In the genomic region with DNA sequence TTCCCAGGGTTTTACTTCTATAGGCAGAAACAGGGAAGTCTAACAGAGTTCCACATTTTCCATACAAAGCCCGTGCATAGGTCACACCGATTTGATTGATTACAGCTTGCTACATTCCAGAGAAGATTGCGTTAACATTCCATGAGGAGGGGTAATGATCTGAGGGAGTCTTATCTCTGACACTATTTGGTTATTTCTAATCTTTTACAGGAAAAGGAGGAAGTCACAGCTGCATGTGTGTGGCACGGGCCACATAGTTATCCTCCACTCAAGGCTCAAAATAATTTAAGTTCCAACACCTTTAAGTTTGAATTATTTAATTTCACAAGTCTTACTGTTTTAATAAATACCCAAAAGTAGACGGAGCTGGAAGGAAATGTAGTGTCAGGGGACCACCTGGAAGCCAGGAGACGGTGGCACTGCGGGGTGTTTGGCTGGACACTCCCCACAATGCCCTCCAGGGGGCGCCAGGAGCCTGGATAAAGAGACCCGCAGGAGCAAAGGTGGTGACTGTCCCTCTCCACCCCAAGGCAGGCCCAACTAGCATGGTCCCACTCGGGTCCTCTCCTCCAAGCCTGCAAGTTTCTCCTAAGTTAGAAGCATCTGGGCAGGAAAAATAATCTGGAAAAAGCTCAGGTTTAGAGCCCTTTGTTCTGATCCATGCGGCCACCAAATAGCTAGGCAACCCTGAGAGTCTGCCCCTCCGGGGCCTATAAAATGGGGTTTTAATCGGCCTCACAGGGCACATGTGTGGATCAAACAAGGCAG, we compare ENCODE assay signal across 8 cellular contexts. TPM values are rescaled to one million over a fixed set of nuclear protein-coding genes. Genes with fewer than 3 reads are reported as not detected.
DNase-seq lines count a peak whose midpoint lies in the region; ATAC-seq and FAIRE-seq lines count a peak whose summit lies in the region.

No MANE protein-coding gene starts in this region.

- H3K27ac ChIP-seq in right cardiac atrium (ENCODE audit: low read length) (no peak overlapping the region), small intestine (ENCODE audit: low read depth in 1 of 2, low read length in 1 of 2) (peak overlapping the region; percentile 51 to 72)

- H3K27me3 Mint-ChIP-seq in T-cell: peaks cover 10 to 16% of the 10 kb centered on the region in 2 donors
- peaks cover 9% of the 10 kb centered on the region for H3K27me3 Mint-ChIP-seq in activated naive CD8-positive, alpha-beta T cell treated with anti-CD3 and anti-CD28 coated beads for 36 hours

- peak; percentile 94 for DNase-seq in ELF-1 (ENCODE audit: low read depth, low spot score)
- DNase-seq in MV-4-11 (lab: John Stamatoyannopoulos, UW): peak; percentile 55
- peak; percentile 49 to 83 (median 74) for DNase-seq in T-cell
- peak; percentile 75 for DNase-seq in activated naive CD8-positive, alpha-beta T cell treated with anti-CD3 and anti-CD28 coated beads for 36 hours
- DNase-seq in right cardiac atrium: peak; percentile 76 to 91 (median 90)
- peak; percentile 92 for DNase-seq in small intestine
- DNase-seq in NCI-H128 (lab: John Stamatoyannopoulos, UW; ENCODE audit: unreplicated experiment): no peak

- H3K4me3 ChIP-seq in right cardiac atrium (ENCODE audit: low read length): no peak overlapping the region
- H3K4me3 ChIP-seq in small intestine (ENCODE audit: low read depth in 1 of 2, low read length in 2 of 2): no peak overlapping the region

- peaks cover 7 to 10% (median 7%) of the 10 kb centered on the region in 3 donors for H3K4me1 Mint-ChIP-seq in T-cell
- peaks cover 7% of the 10 kb centered on the region for H3K4me1 Mint-ChIP-seq in activated naive CD8-positive, alpha-beta T cell treated with anti-CD3 and anti-CD28 coated beads for 36 hours

- CTCF ChIA-PET in T-cell (lab: Charles Lee): interaction anchor here (0.5 to 3.4 kb wide), 29 partner anchors 9 to 624 kb away, joined by 3 to 78 read pairs (median 4); a partner anchor contains a TSS

- no peak overlapping the region for H3K4me3 Mint-ChIP-seq in T-cell
- no peak overlapping the region for H3K4me3 Mint-ChIP-seq in activated naive CD8-positive, alpha-beta T cell treated with anti-CD3 and anti-CD28 coated beads for 36 hours

- ATAC-seq in T-cell (replicated peaks in 1 of 4) (peak; percentile 73 to 83 (median 80)), right cardiac atrium (peak; percentile 87 to 88), GM21390 (IDR thresholded peaks at IDR 0.05; ENCODE audit: unreplicated experiment) (no peak)

- H3K4me1 ChIP-seq in right cardiac atrium (ENCODE audit: control insufficient read depth, insufficient read depth, low read length) (no peaks in the 10 kb centered on the region), small intestine (ENCODE audit: control insufficient read depth in 2 of 2, insufficient read depth in 1 of 2, low read depth in 1 of 2, low read length in 1 of 2) (no peaks in the 10 kb centered on the region)

- no peaks in the 10 kb centered on the region for H3K9me3 Mint-ChIP-seq in T-cell
- no peaks in the 10 kb centered on the region for H3K9me3 Mint-ChIP-seq in activated naive CD8-positive, alpha-beta T cell treated with anti-CD3 and anti-CD28 coated beads for 36 hours

- no peak overlapping the region for H3K27ac Mint-ChIP-seq in T-cell
- no peak overlapping the region for H3K27ac Mint-ChIP-seq in activated naive CD8-positive, alpha-beta T cell treated with anti-CD3 and anti-CD28 coated beads for 36 hours

- no peaks in the 10 kb centered on the region for H3K36me3 Mint-ChIP-seq in T-cell
- no peaks in the 10 kb centered on the region for H3K36me3 Mint-ChIP-seq in activated naive CD8-positive, alpha-beta T cell treated with anti-CD3 and anti-CD28 coated beads for 36 hours

- WGBS in right cardiac atrium: 30% methylated on average over 13 of the region's 13 CpGs
- WGBS in small intestine, 3 donors: 13 to 22% (median 16%) methylated on average over 13 of the region's 13 CpGs

- intact Hi-C loops in right cardiac atrium (cut with DNase I): loop anchor here (1.0 to 5.0 kb wide), 4 partner anchors 96 to 727 kb away; no protein-coding TSS in a partner anchor

- H3K9me3 ChIP-seq in right cardiac atrium (ENCODE audit: control insufficient read depth, low read length) (no peaks in the 10 kb centered on the region), small intestine (ENCODE audit: control insufficient read depth, low read depth) (no peaks in the 10 kb centered on the region)

- no peak for FAIRE-seq in small intestine (lab: Jason Lieb, UNC)

- no peaks in the 10 kb centered on the region for H3K36me3 ChIP-seq in small intestine (ENCODE audit: control insufficient read depth in 2 of 2, insufficient read depth in 2 of 2, low read length in 2 of 2)

- POLR2A ChIA-PET in T-cell (lab: Charles Lee): interaction anchor here in 1 of 2 donors (0.7 kb wide), 1 partner anchor 93 kb away, joined by 14 read pairs; no protein-coding TSS in a partner anchor

- H3K27me3 ChIP-seq in right cardiac atrium (ENCODE audit: control insufficient read depth, insufficient read depth) (no peaks in the 10 kb centered on the region), small intestine (ENCODE audit: control insufficient read depth in 2 of 2, insufficient read depth in 2 of 2, low read length in 2 of 2) (no peaks in the 10 kb centered on the region)

RNA-seq across cellular contexts. Expression of a gene that starts 20.2 kb away (rescaled TPM):
- total RNA-seq in T-cell (10 to 100 TPM in 2 of 5 donors, 1 to 10 TPM in 1, under 1 TPM in 2; 0.42 to 13.3 (median 8.0) TPM), right cardiac atrium (100 to 1,000 TPM; 104 to 259 (median 212) TPM)
- total RNA-seq in activated naive CD8-positive, alpha-beta T cell treated with anti-CD3 and anti-CD28 coated beads for 36 hours: under 1 TPM; 0.48 to 0.62 TPM
- polyA plus RNA-seq in right cardiac atrium (282 TPM), small intestine (1,000 to 10,000 TPM; 2,417 to 3,002 (median 2,429) TPM)

RNA-seq across cellular contexts. Expression of a gene that starts 35.9 kb away (rescaled TPM):
- total RNA-seq in T-cell (not detected), right cardiac atrium (not detected)
- total RNA-seq in activated naive CD8-positive, alpha-beta T cell treated with anti-CD3 and anti-CD28 coated beads for 36 hours: not detected
- polyA plus RNA-seq in right cardiac atrium (0.02 TPM), small intestine (1 to 10 TPM in 1 of 3 donors, under 1 TPM in 2; 0.30 to 1.8 (median 0.54) TPM)

RNA-seq across cellular contexts. Expression of a gene that starts 50.6 kb away (rescaled TPM):
- total RNA-seq in T-cell (under 1 TPM in 1 of 5 donors, not detected in 4; 0.28 TPM), right cardiac atrium (not detected)
- under 1 TPM; 0.95 to 0.96 TPM for total RNA-seq in activated naive CD8-positive, alpha-beta T cell treated with anti-CD3 and anti-CD28 coated beads for 36 hours
- polyA plus RNA-seq in right cardiac atrium (0.09 TPM), small intestine (under 1 TPM in 1 of 3 donors, not detected in 2; 0.31 TPM)

Comparison
In these comparisons a context has a peak if more than half of its experiments do, and no peak if none do; other contexts are left out.
1. RNA of a gene that starts 20.2 kb away (total RNA-seq): 104 to 259 TPM in right cardiac atrium; 0.42 to 13.3 TPM in T-cell and 0.48 to 0.62 TPM in activated naive CD8-positive, alpha-beta T cell treated with anti-CD3 and anti-CD28 coated beads for 36 hours; every median in the first group is over 4 times any median in the second.